1 cellular context compared by ENCODE assay signal in the genomic region with DNA sequence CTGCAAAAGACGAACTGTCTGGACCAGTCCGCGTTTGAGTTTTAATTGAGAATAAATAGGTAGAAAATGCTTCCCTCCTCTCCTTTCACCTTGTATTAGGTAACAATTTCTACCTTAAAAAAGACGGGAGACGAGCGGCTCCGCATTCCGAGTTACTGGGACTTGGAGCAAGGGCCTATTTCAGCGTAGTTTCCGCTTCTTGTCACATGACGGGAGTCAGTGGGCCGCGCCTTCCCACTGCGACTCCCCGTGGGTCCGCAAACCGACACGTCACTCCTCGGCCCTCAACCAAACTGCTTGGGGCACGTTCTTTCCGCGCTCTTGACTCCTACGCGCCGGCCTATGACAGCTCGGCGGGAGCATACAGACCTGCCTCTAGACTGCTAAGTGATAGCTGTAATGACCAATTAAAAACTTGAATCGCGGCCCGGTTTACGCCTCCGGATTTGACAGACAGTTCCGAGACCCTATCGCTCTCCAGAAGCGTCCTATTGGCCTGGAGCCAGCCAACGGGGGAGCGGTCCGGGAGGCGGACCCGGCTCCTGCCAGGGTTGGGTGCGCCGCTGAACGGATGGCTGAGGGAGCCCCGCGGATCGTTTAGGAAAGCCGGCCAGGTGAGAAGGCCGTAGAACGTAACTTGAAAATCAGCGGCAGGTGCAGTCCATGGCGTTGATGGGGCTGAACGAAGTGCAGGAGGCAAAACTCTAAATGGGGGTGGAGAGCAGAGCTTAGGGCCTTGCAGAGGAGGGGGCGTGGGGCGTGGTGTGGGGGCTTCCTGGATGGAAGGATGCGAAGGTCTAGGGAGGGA.
TF ChIP-seq lines count a peak whose summit lies in the region.

A gene (plus strand): TSS at position 548 of the 808 bp plus-strand sequence. CDS start 3,064 bp downstream, outside the sequence.

TF ChIP-seq in K562, 482 proteins besides CTCF, POLR2A, EP300 and RAD21 (continued from another document and continues in another):
- TF ChIP-seq, protein P1, sequence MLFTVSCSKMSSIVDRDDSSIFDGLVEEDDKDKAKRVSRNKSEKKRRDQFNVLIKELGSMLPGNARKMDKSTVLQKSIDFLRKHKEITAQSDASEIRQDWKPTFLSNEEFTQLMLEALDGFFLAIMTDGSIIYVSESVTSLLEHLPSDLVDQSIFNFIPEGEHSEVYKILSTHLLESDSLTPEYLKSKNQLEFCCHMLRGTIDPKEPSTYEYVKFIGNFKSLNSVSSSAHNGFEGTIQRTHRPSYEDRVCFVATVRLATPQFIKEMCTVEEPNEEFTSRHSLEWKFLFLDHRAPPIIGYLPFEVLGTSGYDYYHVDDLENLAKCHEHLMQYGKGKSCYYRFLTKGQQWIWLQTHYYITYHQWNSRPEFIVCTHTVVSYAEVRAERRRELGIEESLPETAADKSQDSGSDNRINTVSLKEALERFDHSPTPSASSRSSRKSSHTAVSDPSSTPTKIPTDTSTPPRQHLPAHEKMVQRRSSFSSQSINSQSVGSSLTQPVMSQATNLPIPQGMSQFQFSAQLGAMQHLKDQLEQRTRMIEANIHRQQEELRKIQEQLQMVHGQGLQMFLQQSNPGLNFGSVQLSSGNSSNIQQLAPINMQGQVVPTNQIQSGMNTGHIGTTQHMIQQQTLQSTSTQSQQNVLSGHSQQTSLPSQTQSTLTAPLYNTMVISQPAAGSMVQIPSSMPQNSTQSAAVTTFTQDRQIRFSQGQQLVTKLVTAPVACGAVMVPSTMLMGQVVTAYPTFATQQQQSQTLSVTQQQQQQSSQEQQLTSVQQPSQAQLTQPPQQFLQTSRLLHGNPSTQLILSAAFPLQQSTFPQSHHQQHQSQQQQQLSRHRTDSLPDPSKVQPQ (CRISPR knock-in tag; IDR thresholded peaks at IDR 0.05; ENCODE audit: borderline replicate concordance), result no peak
- TF ChIP-seq ATF1 (CRISPR knock-in tag; IDR thresholded peaks at IDR 0.05), result no peak
- TF ChIP-seq ATF1 (tag; IDR thresholded peaks at IDR 0.05), result peak; percentile 98
- no peak for TF ChIP-seq DMBX1 (CRISPR knock-in tag; IDR thresholded peaks at IDR 0.05; ENCODE audit: borderline replicate concordance)
- no peak for TF ChIP-seq SMARCE1 (IDR thresholded peaks at IDR 0.05)
- no peak for TF ChIP-seq COPS2 (conservative IDR thresholded peaks at IDR 0.05)
- TF ChIP-seq CREM (IDR thresholded peaks at IDR 0.05; ENCODE audit: low read depth), result peak; percentile 97
- no peak for TF ChIP-seq SIRT6 (IDR thresholded peaks at IDR 0.05; ENCODE audit: low read depth, low read length)
- TF ChIP-seq POU5F1 (IDR thresholded peaks at IDR 0.05; ENCODE audit: borderline replicate concordance, low read depth, low read length, partially characterized antibody), result no peak
- no peak for TF ChIP-seq ETV6 (IDR thresholded peaks at IDR 0.05; ENCODE audit: borderline replicate concordance in 1 of 2, low read depth in 2 of 2, low read length in 1 of 2)
- no peak for TF ChIP-seq ETV6 (CRISPR knock-in tag; IDR thresholded peaks at IDR 0.05; ENCODE audit: borderline replicate concordance)
- TF ChIP-seq ZNF274 (IDR thresholded peaks at IDR 0.05; ENCODE audit: borderline replicate concordance, low read depth, low read length), result no peak
- peak; percentile 65 for TF ChIP-seq HDAC3 (IDR thresholded peaks at IDR 0.05; ENCODE audit: borderline replicate concordance, partially characterized antibody)
- TF ChIP-seq PHB2 (IDR thresholded peaks at IDR 0.05; ENCODE audit: low read depth), result no peak
- no peak for TF ChIP-seq NR2C2 (CRISPR knock-in tag; IDR thresholded peaks at IDR 0.05)
- peak; percentile 76 for TF ChIP-seq NR2C2 (tag; IDR thresholded peaks at IDR 0.05)
- TF ChIP-seq ZEB2 (IDR thresholded peaks at IDR 0.05), result no peak
- no peak for TF ChIP-seq KDM4B (IDR thresholded peaks at IDR 0.05; ENCODE audit: borderline replicate concordance in 2 of 2, low read depth in 1 of 2)
- no peak for TF ChIP-seq CCAR2 (IDR thresholded peaks at IDR 0.05; ENCODE audit: low read depth, low read length)
- no peak for TF ChIP-seq ZKSCAN8 (CRISPR knock-in tag; IDR thresholded peaks at IDR 0.05)
- TF ChIP-seq, protein P2, sequence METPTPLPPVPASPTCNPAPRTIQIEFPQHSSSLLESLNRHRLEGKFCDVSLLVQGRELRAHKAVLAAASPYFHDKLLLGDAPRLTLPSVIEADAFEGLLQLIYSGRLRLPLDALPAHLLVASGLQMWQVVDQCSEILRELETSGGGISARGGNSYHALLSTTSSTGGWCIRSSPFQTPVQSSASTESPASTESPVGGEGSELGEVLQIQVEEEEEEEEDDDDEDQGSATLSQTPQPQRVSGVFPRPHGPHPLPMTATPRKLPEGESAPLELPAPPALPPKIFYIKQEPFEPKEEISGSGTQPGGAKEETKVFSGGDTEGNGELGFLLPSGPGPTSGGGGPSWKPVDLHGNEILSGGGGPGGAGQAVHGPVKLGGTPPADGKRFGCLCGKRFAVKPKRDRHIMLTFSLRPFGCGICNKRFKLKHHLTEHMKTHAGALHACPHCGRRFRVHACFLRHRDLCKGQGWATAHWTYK (CRISPR knock-in tag; IDR thresholded peaks at IDR 0.05), result no peak
- TF ChIP-seq XRCC3 (IDR thresholded peaks at IDR 0.05), result no peak
- TF ChIP-seq NEUROD1 (IDR thresholded peaks at IDR 0.05; ENCODE audit: borderline replicate concordance, low read depth, low read length, partially characterized antibody), result peak; percentile 99
- TF ChIP-seq CREB1 (IDR thresholded peaks at IDR 0.05), result peak; percentile 94
- peak; percentile 93 for TF ChIP-seq CREB1 (CRISPR knock-in tag; IDR thresholded peaks at IDR 0.05)
- no peak for TF ChIP-seq KAT2B (IDR thresholded peaks at IDR 0.05; ENCODE audit: low read depth, low read length)
- TF ChIP-seq ZNF175 (CRISPR knock-in tag; IDR thresholded peaks at IDR 0.05; ENCODE audit: low read depth), result peak; percentile 73
- peak; percentile 60 for TF ChIP-seq CCNT2 (IDR thresholded peaks at IDR 0.05; ENCODE audit: borderline replicate concordance, extremely low read depth, insufficient read length, low read depth, low read length)
- TF ChIP-seq, protein P3, sequence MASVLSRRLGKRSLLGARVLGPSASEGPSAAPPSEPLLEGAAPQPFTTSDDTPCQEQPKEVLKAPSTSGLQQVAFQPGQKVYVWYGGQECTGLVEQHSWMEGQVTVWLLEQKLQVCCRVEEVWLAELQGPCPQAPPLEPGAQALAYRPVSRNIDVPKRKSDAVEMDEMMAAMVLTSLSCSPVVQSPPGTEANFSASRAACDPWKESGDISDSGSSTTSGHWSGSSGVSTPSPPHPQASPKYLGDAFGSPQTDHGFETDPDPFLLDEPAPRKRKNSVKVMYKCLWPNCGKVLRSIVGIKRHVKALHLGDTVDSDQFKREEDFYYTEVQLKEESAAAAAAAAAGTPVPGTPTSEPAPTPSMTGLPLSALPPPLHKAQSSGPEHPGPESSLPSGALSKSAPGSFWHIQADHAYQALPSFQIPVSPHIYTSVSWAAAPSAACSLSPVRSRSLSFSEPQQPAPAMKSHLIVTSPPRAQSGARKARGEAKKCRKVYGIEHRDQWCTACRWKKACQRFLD (CRISPR knock-in tag; IDR thresholded peaks at IDR 0.05), result peak; percentile 39
- TF ChIP-seq, protein P4, sequence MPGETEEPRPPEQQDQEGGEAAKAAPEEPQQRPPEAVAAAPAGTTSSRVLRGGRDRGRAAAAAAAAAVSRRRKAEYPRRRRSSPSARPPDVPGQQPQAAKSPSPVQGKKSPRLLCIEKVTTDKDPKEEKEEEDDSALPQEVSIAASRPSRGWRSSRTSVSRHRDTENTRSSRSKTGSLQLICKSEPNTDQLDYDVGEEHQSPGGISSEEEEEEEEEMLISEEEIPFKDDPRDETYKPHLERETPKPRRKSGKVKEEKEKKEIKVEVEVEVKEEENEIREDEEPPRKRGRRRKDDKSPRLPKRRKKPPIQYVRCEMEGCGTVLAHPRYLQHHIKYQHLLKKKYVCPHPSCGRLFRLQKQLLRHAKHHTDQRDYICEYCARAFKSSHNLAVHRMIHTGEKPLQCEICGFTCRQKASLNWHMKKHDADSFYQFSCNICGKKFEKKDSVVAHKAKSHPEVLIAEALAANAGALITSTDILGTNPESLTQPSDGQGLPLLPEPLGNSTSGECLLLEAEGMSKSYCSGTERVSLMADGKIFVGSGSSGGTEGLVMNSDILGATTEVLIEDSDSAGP (CRISPR knock-in tag; IDR thresholded peaks at IDR 0.05), result no peak
- no peak for TF ChIP-seq ZNF696 (CRISPR knock-in tag; conservative IDR thresholded peaks at IDR 0.05)
- TF ChIP-seq L3MBTL2 (IDR thresholded peaks at IDR 0.05), result peak; percentile 89
- TF ChIP-seq DIDO1 (tag; IDR thresholded peaks at IDR 0.05; ENCODE audit: low read depth), result peak; percentile 57
- TF ChIP-seq, protein P5, sequence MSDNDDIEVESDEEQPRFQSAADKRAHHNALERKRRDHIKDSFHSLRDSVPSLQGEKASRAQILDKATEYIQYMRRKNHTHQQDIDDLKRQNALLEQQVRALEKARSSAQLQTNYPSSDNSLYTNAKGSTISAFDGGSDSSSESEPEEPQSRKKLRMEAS (CRISPR knock-in tag; IDR thresholded peaks at IDR 0.05), result peak; percentile 79
- TF ChIP-seq CHD2 (IDR thresholded peaks at IDR 0.05; ENCODE audit: low read depth, low read length), result peak; percentile 90
- no peak for TF ChIP-seq SMARCB1 (IDR thresholded peaks at IDR 0.05; ENCODE audit: insufficient read length, low read depth)
- no peak for TF ChIP-seq BRF1 (IDR thresholded peaks at IDR 0.05; ENCODE audit: borderline replicate concordance, extremely low read depth, insufficient read length)
- TF ChIP-seq, protein P6, sequence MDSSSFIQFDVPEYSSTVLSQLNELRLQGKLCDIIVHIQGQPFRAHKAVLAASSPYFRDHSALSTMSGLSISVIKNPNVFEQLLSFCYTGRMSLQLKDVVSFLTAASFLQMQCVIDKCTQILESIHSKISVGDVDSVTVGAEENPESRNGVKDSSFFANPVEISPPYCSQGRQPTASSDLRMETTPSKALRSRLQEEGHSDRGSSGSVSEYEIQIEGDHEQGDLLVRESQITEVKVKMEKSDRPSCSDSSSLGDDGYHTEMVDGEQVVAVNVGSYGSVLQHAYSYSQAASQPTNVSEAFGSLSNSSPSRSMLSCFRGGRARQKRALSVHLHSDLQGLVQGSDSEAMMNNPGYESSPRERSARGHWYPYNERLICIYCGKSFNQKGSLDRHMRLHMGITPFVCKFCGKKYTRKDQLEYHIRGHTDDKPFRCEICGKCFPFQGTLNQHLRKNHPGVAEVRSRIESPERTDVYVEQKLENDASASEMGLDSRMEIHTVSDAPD (CRISPR knock-in tag; IDR thresholded peaks at IDR 0.05), result no peak
- TF ChIP-seq, protein P7, sequence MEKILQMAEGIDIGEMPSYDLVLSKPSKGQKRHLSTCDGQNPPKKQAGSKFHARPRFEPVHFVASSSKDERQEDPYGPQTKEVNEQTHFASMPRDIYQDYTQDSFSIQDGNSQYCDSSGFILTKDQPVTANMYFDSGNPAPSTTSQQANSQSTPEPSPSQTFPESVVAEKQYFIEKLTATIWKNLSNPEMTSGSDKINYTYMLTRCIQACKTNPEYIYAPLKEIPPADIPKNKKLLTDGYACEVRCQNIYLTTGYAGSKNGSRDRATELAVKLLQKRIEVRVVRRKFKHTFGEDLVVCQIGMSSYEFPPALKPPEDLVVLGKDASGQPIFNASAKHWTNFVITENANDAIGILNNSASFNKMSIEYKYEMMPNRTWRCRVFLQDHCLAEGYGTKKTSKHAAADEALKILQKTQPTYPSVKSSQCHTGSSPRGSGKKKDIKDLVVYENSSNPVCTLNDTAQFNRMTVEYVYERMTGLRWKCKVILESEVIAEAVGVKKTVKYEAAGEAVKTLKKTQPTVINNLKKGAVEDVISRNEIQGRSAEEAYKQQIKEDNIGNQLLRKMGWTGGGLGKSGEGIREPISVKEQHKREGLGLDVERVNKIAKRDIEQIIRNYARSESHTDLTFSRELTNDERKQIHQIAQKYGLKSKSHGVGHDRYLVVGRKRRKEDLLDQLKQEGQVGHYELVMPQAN (IDR thresholded peaks at IDR 0.05; ENCODE audit: borderline replicate concordance), result peak; percentile 89
- TF ChIP-seq, protein P8, sequence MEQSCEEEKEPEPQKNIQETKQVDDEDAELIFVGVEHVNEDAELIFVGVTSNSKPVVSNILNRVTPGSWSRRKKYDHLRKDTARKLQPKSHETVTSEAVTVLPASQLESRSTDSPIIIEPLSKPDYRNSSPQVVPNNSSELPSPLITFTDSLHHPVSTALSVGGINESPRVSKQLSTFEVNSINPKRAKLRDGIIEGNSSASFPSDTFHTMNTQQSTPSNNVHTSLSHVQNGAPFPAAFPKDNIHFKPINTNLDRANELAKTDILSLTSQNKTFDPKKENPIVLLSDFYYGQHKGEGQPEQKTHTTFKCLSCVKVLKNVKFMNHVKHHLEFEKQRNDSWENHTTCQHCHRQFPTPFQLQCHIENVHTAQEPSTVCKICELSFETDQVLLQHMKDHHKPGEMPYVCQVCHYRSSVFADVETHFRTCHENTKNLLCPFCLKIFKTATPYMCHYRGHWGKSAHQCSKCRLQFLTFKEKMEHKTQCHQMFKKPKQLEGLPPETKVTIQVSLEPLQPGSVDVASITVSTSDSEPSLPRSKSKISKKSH (CRISPR knock-in tag; IDR thresholded peaks at IDR 0.05), result no peak
- TF ChIP-seq MEIS2 (IDR thresholded peaks at IDR 0.05; ENCODE audit: partially characterized antibody), result peak; percentile 82
- no peak for TF ChIP-seq NELFE (IDR thresholded peaks at IDR 0.05; ENCODE audit: insufficient read depth, insufficient read length)
- TF ChIP-seq ZBED1 (IDR thresholded peaks at IDR 0.05), result no peak
- TF ChIP-seq KHSRP (IDR thresholded peaks at IDR 0.05), result no peak
- 0 out of 2 replicates have a peak, but pooled peaks have one; percentile 14 for TF ChIP-seq CBFB (CRISPR knock-in tag; IDR thresholded peaks at IDR 0.05)
